21 cellular contexts compared by ENCODE assay signal in genomic region chr9:132002827-132003704, GRCh38.
DNase-seq lines count a peak whose midpoint lies in the region; ATAC-seq and TF ChIP-seq lines count a peak whose summit lies in the region.
"Had no signal": no experiment of that assay in that cellular context is flagged by ENCODE, and none has a peak within 500 bp of the region (broad histone marks: within the 10 kb centered on the region; RNA-seq: fewer than 3 reads in every experiment).

No MANE protein-coding gene starts in this region.

- no peaks in the 10 kb centered on the region for H3F3A ChIP-seq in GM23338 (replicated peaks; ENCODE audit: low read depth)

- peaks cover 39% of the 10 kb centered on the region for H4K20me1 ChIP-seq in BLaER1
- H4K20me1 ChIP-seq in GM23338 (replicated peaks; ENCODE audit: insufficient read depth): no peaks in the 10 kb centered on the region; the same call in 1 of the 2 replicates

- TF ChIP-seq CTCF in GM23338 (conservative IDR thresholded peaks at IDR 0.05; ENCODE audit: low read depth in 2 of 2): no peak
- no peak for TF ChIP-seq CTCF in heart left ventricle (IDR thresholded peaks at IDR 0.05)

- H3K9me3 Mint-ChIP-seq in GM23338: no peaks in the 10 kb centered on the region; the same call in 2 of the 3 replicates
- H3K9me3 Mint-ChIP-seq in activated T-helper 1 cell treated with anti-CD3 and anti-CD28 coated beads, Interleukin-12 subunit alpha, Interleukin-12 subunit beta, Interleukin-2, Interleukin-4 antibody, amounts not matched to agents 30 ng/mL and 10 ng/mL and 1 ng/mL, durations not matched to agents 14 hours and 24 hours and 36 hours: no peaks in the 10 kb centered on the region
- H3K9me3 Mint-ChIP-seq: activated naive CD4-positive, alpha-beta T cell treated with anti-CD3 and anti-CD28 coated beads for 36 hours; dendritic cell treated with granulocyte-macrophage colony-stimulating factor and Interleukin-4, amounts not matched to agents 40 ng/mL and 50 ng/mL, for 4 days had no signal

- ATAC-seq in GM23338: peak; percentile 42
- no peak for ATAC-seq in heart left ventricle
- ATAC-seq: activated CD4-positive, alpha-beta T cell treated with anti-CD3 and anti-CD28 coated beads for 36 hours; lower lobe of right lung had no signal

- H3K27ac Mint-ChIP-seq in GM23338: peak overlapping the region; percentile 58; the same call in 1 of the 2 replicates
- H3K27ac Mint-ChIP-seq in activated T-helper 1 cell treated with anti-CD3 and anti-CD28 coated beads, Interleukin-12 subunit alpha, Interleukin-12 subunit beta, Interleukin-2, Interleukin-4 antibody, amounts not matched to agents 30 ng/mL and 10 ng/mL and 1 ng/mL, durations not matched to agents 14 hours and 24 hours and 36 hours: no peak overlapping the region
- H3K27ac Mint-ChIP-seq: activated CD4-positive, alpha-beta T cell treated with anti-CD3 and anti-CD28 coated beads for 36 hours; activated naive CD4-positive, alpha-beta T cell treated with anti-CD3 and anti-CD28 coated beads for 36 hours; dendritic cell treated with granulocyte-macrophage colony-stimulating factor and Interleukin-4, amounts not matched to agents 40 ng/mL and 50 ng/mL, for 4 days had no signal

- peak overlapping the region; percentile 74 for H3K4me2 ChIP-seq in BLaER1
- H3K4me2 ChIP-seq in GM23338: no peak overlapping the region

- intact Hi-C loops in activated T-helper 1 cell treated with anti-CD3 and anti-CD28 coated beads, Interleukin-12 subunit alpha, Interleukin-12 subunit beta, Interleukin-2, Interleukin-4 antibody, amounts not matched to agents 30 ng/mL and 10 ng/mL and 1 ng/mL, durations not matched to agents 14 hours and 24 hours and 36 hours (cut with micrococcal nuclease): loop anchor here (10.0 kb wide), 1 partner anchor 352 kb away; the partner anchor contains the start of gene SETX
- intact Hi-C loops in heart left ventricle (cut with DNase I): no loop called here

- WGBS in heart left ventricle, 4 donors: 90 to 91% (median 91%) methylated on average over 7 of the region's 7 CpGs

- no peaks in the 10 kb centered on the region for H3K27me3 Mint-ChIP-seq in GM23338 (ENCODE audit: insufficient read depth, low read depth, poor library complexity)
- H3K27me3 Mint-ChIP-seq in activated T-helper 1 cell treated with anti-CD3 and anti-CD28 coated beads, Interleukin-12 subunit alpha, Interleukin-12 subunit beta, Interleukin-2, Interleukin-4 antibody, amounts not matched to agents 30 ng/mL and 10 ng/mL and 1 ng/mL, durations not matched to agents 14 hours and 24 hours and 36 hours (ENCODE audit: insufficient read depth): no peaks in the 10 kb centered on the region
- H3K27me3 Mint-ChIP-seq: activated CD4-positive, alpha-beta T cell treated with anti-CD3 and anti-CD28 coated beads for 36 hours; brain; dendritic cell treated with granulocyte-macrophage colony-stimulating factor and Interleukin-4, amounts not matched to agents 40 ng/mL and 50 ng/mL, for 4 days; naive B cell had no signal

- no peaks in the 10 kb centered on the region for H3K9me2 ChIP-seq in GM23338 (ENCODE audit: insufficient read depth)

- TF ChIP-seq POLR2A in heart left ventricle (IDR thresholded peaks at IDR 0.05): no peak

- no peaks in the 10 kb centered on the region for H3K27me3 ChIP-seq in BLaER1
- no peaks in the 10 kb centered on the region for H3K27me3 ChIP-seq in GM23338 (ENCODE audit: insufficient read depth)
- H3K27me3 ChIP-seq in iPS-18a (ENCODE audit: control insufficient read depth, insufficient read depth, low read length): no peaks in the 10 kb centered on the region
- H3K27me3 ChIP-seq in heart left ventricle: no peaks in the 10 kb centered on the region
- H3K27me3 ChIP-seq: testis had no signal

- H3K4me1 ChIP-seq in BLaER1: peaks cover 38% of the 10 kb centered on the region
- peaks cover 52% of the 10 kb centered on the region for H3K4me1 ChIP-seq in GM23338 (ENCODE audit: insufficient read depth)
- H3K4me1 ChIP-seq in iPS-18a (ENCODE audit: control insufficient read depth, low read depth, low read length): peaks cover 59% of the 10 kb centered on the region
- peaks cover 0 to 24% (median 15%) of the 10 kb centered on the region in 12 donors for H3K4me1 ChIP-seq in heart left ventricle
- H3K4me1 ChIP-seq: lower lobe of right lung, parathyroid adenoma had no signal

- H3K27ac ChIP-seq in BLaER1: no peak overlapping the region
- 0 out of 2 replicates have a peak overlapping the region, but pooled peaks have one; percentile 41 for H3K27ac ChIP-seq in GM23338 (ENCODE audit: low read depth)
- no peak overlapping the region for H3K27ac ChIP-seq in iPS-18a (ENCODE audit: low read length)
- H3K27ac ChIP-seq in heart left ventricle: no peak overlapping the region
- H3K27ac ChIP-seq: lower lobe of right lung, parathyroid adenoma, testis had no signal

- peaks cover 8% of the 10 kb centered on the region; the same call in 2 of the 3 replicates for H3K36me3 Mint-ChIP-seq in GM23338 (ENCODE audit: low read depth)
- H3K36me3 Mint-ChIP-seq in activated T-helper 1 cell treated with anti-CD3 and anti-CD28 coated beads, Interleukin-12 subunit alpha, Interleukin-12 subunit beta, Interleukin-2, Interleukin-4 antibody, amounts not matched to agents 30 ng/mL and 10 ng/mL and 1 ng/mL, durations not matched to agents 14 hours and 24 hours and 36 hours (ENCODE audit: low read depth): peaks cover 8% of the 10 kb centered on the region

- H3K4me1 Mint-ChIP-seq in GM23338: peaks cover 61% of the 10 kb centered on the region
- peaks cover 72% of the 10 kb centered on the region for H3K4me1 Mint-ChIP-seq in activated T-helper 1 cell treated with anti-CD3 and anti-CD28 coated beads, Interleukin-12 subunit alpha, Interleukin-12 subunit beta, Interleukin-2, Interleukin-4 antibody, amounts not matched to agents 30 ng/mL and 10 ng/mL and 1 ng/mL, durations not matched to agents 14 hours and 24 hours and 36 hours (ENCODE audit: low read depth)

- H3K79me2 ChIP-seq in GM23338 (replicated peaks; ENCODE audit: insufficient read depth): peaks cover 20% of the 10 kb centered on the region; the same call in 1 of the 2 replicates
- H3K79me2 ChIP-seq: parathyroid adenoma had no signal

- no peak for DNase-seq in GM23338 (ENCODE audit: low spot score)
- DNase-seq in SK-N-DZ (ENCODE audit: low spot score): peak; percentile 90
- DNase-seq in dermis blood vessel endothelial cell: no peak
- no peak for DNase-seq in NCI-H226
- DNase-seq in activated T-helper 1 cell treated with anti-CD3 and anti-CD28 coated beads, Interleukin-12 subunit alpha, Interleukin-12 subunit beta, Interleukin-2, Interleukin-4 antibody, amounts not matched to agents 30 ng/mL and 10 ng/mL and 1 ng/mL, durations not matched to agents 14 hours and 24 hours and 36 hours (ENCODE audit: low spot score): no peak
- no peak for DNase-seq in heart left ventricle
- DNase-seq: activated CD4-positive, alpha-beta T cell treated with anti-CD3 and anti-CD28 coated beads for 36 hours; activated naive CD4-positive, alpha-beta T cell treated with anti-CD3 and anti-CD28 coated beads for 36 hours; GOT3; Karpas-422; lower lobe of right lung; NCI-H345; SIG-M5; stimulated activated CD4-positive, alpha-beta T cell treated with anti-CD3 and anti-CD28 coated beads, Interleukin-2, amount 100 ng/mL, for 48 hours; testis had no signal

- no peak overlapping the region for H2AFZ ChIP-seq in GM23338
- H2AFZ ChIP-seq: parathyroid adenoma had no signal

- H3K9me3 ChIP-seq in BLaER1 (no peaks in the 10 kb centered on the region), iPS-18a (ENCODE audit: control insufficient read depth, low read depth, low read length) (no peaks in the 10 kb centered on the region), heart left ventricle (no peaks in the 10 kb centered on the region)
- H3K9me3 ChIP-seq: lower lobe of right lung, testis had no signal

- no peak overlapping the region for H3K4me3 Mint-ChIP-seq in GM23338
- no peak overlapping the region for H3K4me3 Mint-ChIP-seq in activated T-helper 1 cell treated with anti-CD3 and anti-CD28 coated beads, Interleukin-12 subunit alpha, Interleukin-12 subunit beta, Interleukin-2, Interleukin-4 antibody, amounts not matched to agents 30 ng/mL and 10 ng/mL and 1 ng/mL, durations not matched to agents 14 hours and 24 hours and 36 hours
- H3K4me3 Mint-ChIP-seq: activated CD4-positive, alpha-beta T cell treated with anti-CD3 and anti-CD28 coated beads for 36 hours; activated naive CD4-positive, alpha-beta T cell treated with anti-CD3 and anti-CD28 coated beads for 36 hours; brain; dendritic cell treated with granulocyte-macrophage colony-stimulating factor and Interleukin-4, amounts not matched to agents 40 ng/mL and 50 ng/mL, for 4 days had no signal

- H3K9ac ChIP-seq in BLaER1: no peak overlapping the region
- H3K9ac ChIP-seq in iPS-18a (ENCODE audit: low read length): peak overlapping the region; percentile 2
- H3K9ac ChIP-seq: parathyroid adenoma had no signal

- H3K36me3 ChIP-seq in BLaER1: peaks cover 7% of the 10 kb centered on the region
- H3K36me3 ChIP-seq in GM23338 (ENCODE audit: insufficient read depth): no peaks in the 10 kb centered on the region
- H3K36me3 ChIP-seq in iPS-18a (ENCODE audit: control insufficient read depth, low read depth, low read length): no peaks in the 10 kb centered on the region
- H3K36me3 ChIP-seq in heart left ventricle: no peaks in the 10 kb centered on the region
- H3K36me3 ChIP-seq: lower lobe of right lung had no signal

- H3K4me3 ChIP-seq in BLaER1: no peak overlapping the region
- H3K4me3 ChIP-seq in GM23338: no peak overlapping the region
- H3K4me3 ChIP-seq in iPS-18a (ENCODE audit: low read length): no peak overlapping the region
- H3K4me3 ChIP-seq in heart left ventricle: no peak overlapping the region
- H3K4me3 ChIP-seq: lower lobe of right lung, testis had no signal

TF ChIP-seq in GM23338, 12 proteins besides CTCF, POLR2A, EP300 and RAD21 (continues in another document):
- no peak for TF ChIP-seq ZNF331 (CRISPR knock-in tag; IDR thresholded peaks at IDR 0.05; ENCODE audit: low read depth)
